2 cellular contexts compared by ENCODE assay signal in the genomic region with DNA sequence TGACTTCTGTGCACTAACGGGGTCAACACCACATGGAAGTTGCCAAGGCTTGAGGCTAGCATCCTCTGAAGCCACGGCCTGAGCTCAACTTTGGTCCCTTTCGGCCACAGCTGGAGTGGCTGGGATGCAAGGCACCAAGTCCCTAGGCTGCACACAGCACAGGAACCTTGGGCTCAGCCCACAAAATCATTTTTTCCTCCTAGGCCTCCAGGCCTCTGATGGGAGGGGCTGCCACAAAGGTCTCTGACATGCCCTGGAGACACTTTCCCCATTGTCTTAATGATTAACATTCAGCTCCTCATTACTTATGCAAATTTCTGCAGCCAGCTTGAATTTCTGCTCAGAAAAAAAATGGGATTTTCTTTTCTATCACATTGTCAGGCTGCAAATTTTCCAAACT. TPM values are rescaled to one million over a fixed set of nuclear protein-coding genes. Genes with fewer than 3 reads are reported as not detected.
"Had no signal": no experiment of that assay in that cellular context is flagged by ENCODE, and none has a peak within 500 bp of the region (broad histone marks: within the 10 kb centered on the region; RNA-seq: fewer than 3 reads in every experiment).

No MANE protein-coding gene starts in this region.

RNA-seq across cellular contexts. Expression of a gene that starts 27.6 kb away (rescaled TPM):
- total RNA-seq: G401, GM12878 had no signal
- polyA plus RNA-seq: GM12878 had no signal

RNA-seq across cellular contexts. Expression of a gene that starts 55.1 kb away (rescaled TPM):
- total RNA-seq: G401, GM12878 had no signal
- polyA plus RNA-seq: GM12878 had no signal
